ENCODE assay signal across 18 cellular contexts in the genomic region with DNA sequence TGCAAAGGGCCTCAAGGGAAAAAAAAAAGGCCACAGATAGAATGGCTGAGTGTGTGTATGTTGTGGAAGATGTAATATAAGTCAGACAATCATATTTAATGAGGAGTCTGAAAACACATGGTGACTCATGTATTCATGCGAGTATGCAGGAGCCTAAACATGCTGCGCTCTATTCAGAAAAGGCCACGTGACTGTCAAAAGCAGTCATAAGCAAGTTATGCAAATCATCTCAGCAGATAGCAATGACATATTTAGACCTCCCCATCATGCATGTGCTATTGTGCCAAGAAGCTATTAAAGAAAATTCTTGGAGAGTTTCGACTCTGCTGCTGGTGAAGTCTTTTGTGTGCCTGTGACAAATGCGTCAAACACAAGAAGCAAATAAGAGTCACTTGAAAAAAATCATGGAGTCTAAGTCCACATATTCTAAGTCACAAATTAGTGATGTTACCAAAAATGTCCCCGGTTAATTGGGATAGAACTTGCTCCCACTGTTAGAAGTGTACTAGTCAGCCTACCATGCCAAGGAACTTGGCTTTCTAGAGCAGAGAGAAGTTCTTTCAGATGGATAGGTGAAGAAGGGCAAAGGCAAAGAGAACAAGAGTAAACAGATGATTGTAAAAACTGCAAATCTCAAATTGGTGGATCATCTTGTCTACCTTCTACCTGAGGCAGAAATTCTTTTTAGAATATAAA. TPM values are rescaled to one million over a fixed set of nuclear protein-coding genes. Genes with fewer than 3 reads are reported as not detected.
DNase-seq lines count a peak whose midpoint lies in the region; TF ChIP-seq lines count a peak whose summit lies in the region.
"Had no signal": no experiment of that assay in that cellular context is flagged by ENCODE, and none has a peak within 500 bp of the region (broad histone marks: within the 10 kb centered on the region; RNA-seq: fewer than 3 reads in every experiment).

No MANE protein-coding gene starts in this region.

- H3K79me2 ChIP-seq in SK-N-SH (ENCODE audit: insufficient read depth) (no peaks in the 10 kb centered on the region), fibroblast of lung (ENCODE audit: control insufficient read depth, insufficient read depth, low read length) (no peaks in the 10 kb centered on the region)

- H3K9me2 ChIP-seq in SK-N-SH: no peaks in the 10 kb centered on the region

- TF ChIP-seq EP300 in SK-N-SH (IDR thresholded peaks at IDR 0.05; ENCODE audit: borderline replicate concordance in 1 of 2, low read depth in 1 of 2, low read length in 1 of 2): no peak; a peak in 1 of 4 replicates

- no peaks in the 10 kb centered on the region for H3F3A ChIP-seq in SK-N-SH (replicated peaks; ENCODE audit: insufficient read depth)

- CTCF ChIA-PET in SK-N-SH (lab: Yijun Ruan, JAX): no interaction called here

- H3K27me3 ChIP-seq in SK-N-SH (ENCODE audit: insufficient read depth) (no peaks in the 10 kb centered on the region), fibroblast of lung (ENCODE audit: control insufficient read depth, insufficient read depth, low read length) (no peaks in the 10 kb centered on the region)
- H3K27me3 ChIP-seq: gastrocnemius medialis, pancreas had no signal

- no peak for TF ChIP-seq RAD21 in SK-N-SH (IDR thresholded peaks at IDR 0.05; ENCODE audit: low read length)

- no peaks in the 10 kb centered on the region for H3K9me3 ChIP-seq in SK-N-SH
- no peaks in the 10 kb centered on the region for H3K9me3 ChIP-seq in fibroblast of lung (ENCODE audit: control insufficient read depth, insufficient read depth, low read depth, low read length)
- H3K9me3 ChIP-seq: gastrocnemius medialis, left lung, pancreas had no signal

- POLR2A ChIA-PET in SK-N-SH (lab: Yijun Ruan, JAX): no interaction called here

- TF ChIP-seq CTCF in SK-N-SH (IDR thresholded peaks at IDR 0.05) (no peak), fibroblast of lung (conservative IDR thresholded peaks at IDR 0.05 in 1 of 2, IDR thresholded peaks at IDR 0.05 in 1 of 2; ENCODE audit: low read depth in 1 of 2, low read length in 2 of 2) (no peak)

- H3K4me2 ChIP-seq in SK-N-SH: no peak overlapping the region
- H3K4me2 ChIP-seq in fibroblast of lung (ENCODE audit: extremely low read depth, insufficient read depth, low read length): no peak overlapping the region
- H3K4me2 ChIP-seq: PC-9 had no signal

- H4K20me1 ChIP-seq in SK-N-SH (ENCODE audit: insufficient read depth): no peaks in the 10 kb centered on the region
- H4K20me1 ChIP-seq in fibroblast of lung (ENCODE audit: control insufficient read depth, extremely low read depth, insufficient read depth, low read length): no peaks in the 10 kb centered on the region

- H3K4me1 ChIP-seq in SK-N-SH (ENCODE audit: control insufficient read depth in 1 of 2, insufficient read depth in 2 of 2, low read depth in 1 of 2, low read length in 1 of 2): peaks cover 0 to 3% of the 10 kb centered on the region in 2 experiments; a peak in 1 of 4 replicates
- peaks cover 7% of the 10 kb centered on the region for H3K4me1 ChIP-seq in fibroblast of lung (ENCODE audit: control insufficient read depth, extremely low read depth, insufficient read depth, low read length)

- DNase-seq in DMS53 (lab: John Stamatoyannopoulos, UW) (peak; percentile 17), DMS53 treated with DMSO at 0.1 percent for 48 hours (lab: John Stamatoyannopoulos, UW; ENCODE audit: unreplicated experiment) (no peak), SK-N-SH (no peak), fibroblast of lung (ENCODE audit: low read depth in 2 of 2) (peak; percentile 96), skeletal muscle cell (ENCODE audit: low read depth) (peak; percentile 82), cerebellar nuclear complex (lab: John Stamatoyannopoulos, UW) (no peak), DMS 273 treated with DMSO at 0.1 percent for 48 hours (lab: John Stamatoyannopoulos, UW) (no peak), NCI-H524 treated with DMSO at 0.1 percent for 48 hours (lab: John Stamatoyannopoulos, UW) (no peak)
- DNase-seq: activated CD8-positive, alpha-beta memory T cell treated with anti-CD3 and anti-CD28 coated beads, Interleukin-2, amount 10 ng/mL, durations not matched to agents 7 days and 5 days; aorta; gastrocnemius medialis; left lung; NCI-H1930; pancreas; PC-9; stimulated activated CD4-positive, alpha-beta T cell treated with anti-CD3 and anti-CD28 coated beads, Interleukin-2, amount 100 ng/mL, for 48 hours; stimulated activated naive CD8-positive, alpha-beta T cell treated with anti-CD3 and anti-CD28 coated beads, Interleukin-15, amount 100 ng/mL, for 72 hours had no signal

- H3K4me3 ChIP-seq in SK-N-SH (ENCODE audit: low read depth in 2 of 2, low read length in 1 of 2) (no peak overlapping the region), fibroblast of lung (replicated peaks in 1 of 4; ENCODE audit: control extremely low read depth in 1 of 4, insufficient read depth in 1 of 4, low read depth in 3 of 4, low read length in 4 of 4) (no peak overlapping the region), skeletal muscle cell (ENCODE audit: low read depth, low read length) (no peak overlapping the region)
- H3K4me3 ChIP-seq: gastrocnemius medialis, left lung, pancreas, PC-9 had no signal

- H2AFZ ChIP-seq in SK-N-SH (ENCODE audit: low read depth) (no peak overlapping the region), fibroblast of lung (ENCODE audit: low read length) (no peak overlapping the region)
- H2AFZ ChIP-seq: PC-9 had no signal

- WGBS in SK-N-SH (ENCODE audit: low lambda C conversion rate): 42% methylated on average over 6 of the region's 6 CpGs

- H3K9ac ChIP-seq in SK-N-SH (no peak overlapping the region), fibroblast of lung (ENCODE audit: insufficient read depth, low read length) (no peak overlapping the region)

- H3K36me3 ChIP-seq in SK-N-SH (replicated peaks in 1 of 2; ENCODE audit: control insufficient read depth in 1 of 2, insufficient read depth in 2 of 2, low read length in 1 of 2) (no peaks in the 10 kb centered on the region), fibroblast of lung (ENCODE audit: control insufficient read depth, insufficient read depth, low read length) (no peaks in the 10 kb centered on the region)
- H3K36me3 ChIP-seq: gastrocnemius medialis, left lung, pancreas had no signal

- H3K27ac ChIP-seq in SK-N-SH (ENCODE audit: low read depth in 2 of 2, low read length in 1 of 2) (peak overlapping the region in 1 of 2 experiments; percentile 43; a peak in 2 of 4 replicates), fibroblast of lung (ENCODE audit: insufficient read depth, low read length) (no peak overlapping the region)
- H3K27ac ChIP-seq: gastrocnemius medialis, left lung, pancreas, PC-9 had no signal

TF ChIP-seq in SK-N-SH, 30 proteins besides CTCF, POLR2A, EP300 and RAD21 (continues in another document):
- no peak for TF ChIP-seq CHD2 (IDR thresholded peaks at IDR 0.05; ENCODE audit: low read length, partially characterized antibody)
- no peak for TF ChIP-seq GATA2 (CRISPR knock-in tag; IDR thresholded peaks at IDR 0.05)
- peak; percentile 75 for TF ChIP-seq JUND (IDR thresholded peaks at IDR 0.05)
- TF ChIP-seq TAF1 (IDR thresholded peaks at IDR 0.05; ENCODE audit: borderline replicate concordance, low read depth, low read length): no peak
- no peak for TF ChIP-seq RFX5 (IDR thresholded peaks at IDR 0.05; ENCODE audit: low read length)
- no peak for TF ChIP-seq SMC3 (IDR thresholded peaks at IDR 0.05; ENCODE audit: low read depth, low read length)
- peak; percentile 74; the same call in 1 of the 2 replicates for TF ChIP-seq NFIC (IDR thresholded peaks at IDR 0.05; ENCODE audit: borderline replicate concordance)
- TF ChIP-seq, protein P1, sequence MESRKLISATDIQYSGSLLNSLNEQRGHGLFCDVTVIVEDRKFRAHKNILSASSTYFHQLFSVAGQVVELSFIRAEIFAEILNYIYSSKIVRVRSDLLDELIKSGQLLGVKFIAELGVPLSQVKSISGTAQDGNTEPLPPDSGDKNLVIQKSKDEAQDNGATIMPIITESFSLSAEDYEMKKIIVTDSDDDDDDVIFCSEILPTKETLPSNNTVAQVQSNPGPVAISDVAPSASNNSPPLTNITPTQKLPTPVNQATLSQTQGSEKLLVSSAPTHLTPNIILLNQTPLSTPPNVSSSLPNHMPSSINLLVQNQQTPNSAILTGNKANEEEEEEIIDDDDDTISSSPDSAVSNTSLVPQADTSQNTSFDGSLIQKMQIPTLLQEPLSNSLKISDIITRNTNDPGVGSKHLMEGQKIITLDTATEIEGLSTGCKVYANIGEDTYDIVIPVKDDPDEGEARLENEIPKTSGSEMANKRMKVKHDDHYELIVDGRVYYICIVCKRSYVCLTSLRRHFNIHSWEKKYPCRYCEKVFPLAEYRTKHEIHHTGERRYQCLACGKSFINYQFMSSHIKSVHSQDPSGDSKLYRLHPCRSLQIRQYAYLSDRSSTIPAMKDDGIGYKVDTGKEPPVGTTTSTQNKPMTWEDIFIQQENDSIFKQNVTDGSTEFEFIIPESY (IDR thresholded peaks at IDR 0.05; ENCODE audit: borderline replicate concordance, low read depth): no peak
- peak; percentile 65; the same call in 1 of the 2 replicates for TF ChIP-seq FOSL2 (IDR thresholded peaks at IDR 0.05; ENCODE audit: borderline replicate concordance, low read depth)
- TF ChIP-seq, protein P2, sequence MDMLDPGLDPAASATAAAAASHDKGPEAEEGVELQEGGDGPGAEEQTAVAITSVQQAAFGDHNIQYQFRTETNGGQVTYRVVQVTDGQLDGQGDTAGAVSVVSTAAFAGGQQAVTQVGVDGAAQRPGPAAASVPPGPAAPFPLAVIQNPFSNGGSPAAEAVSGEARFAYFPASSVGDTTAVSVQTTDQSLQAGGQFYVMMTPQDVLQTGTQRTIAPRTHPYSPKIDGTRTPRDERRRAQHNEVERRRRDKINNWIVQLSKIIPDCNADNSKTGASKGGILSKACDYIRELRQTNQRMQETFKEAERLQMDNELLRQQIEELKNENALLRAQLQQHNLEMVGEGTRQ (IDR thresholded peaks at IDR 0.05; ENCODE audit: borderline replicate concordance, low read depth, low read length): 0 out of 2 replicates have a peak, but pooled peaks have one; percentile 23
- TF ChIP-seq FOXJ3 (CRISPR knock-in tag; IDR thresholded peaks at IDR 0.05): no peak
- TF ChIP-seq FOXM1 (IDR thresholded peaks at IDR 0.05; ENCODE audit: low read depth): no peak

RNA-seq across cellular contexts. Expression of gene LNX1, which starts 5.0 kb away (rescaled TPM):
- polyA plus RNA-seq in SK-N-SH (2012; rRNA removed) (0.16 and 0.19 TPM in 2 replicates), fibroblast of lung (0.48 and 0.61 TPM in 2 replicates)
- 0.12 and 0.27 TPM in 2 replicates for polyA plus RNA-seq in SK-N-SH (2012; cell fraction: cytosol; rRNA removed)
- 0.08 and 0.25 TPM in 2 replicates for polyA plus RNA-seq in SK-N-SH (2012; cell fraction: nucleus; rRNA removed)
- total RNA-seq in fibroblast of lung: 0.51 and 1.3 TPM in 2 replicates
- polyA plus RNA-seq in fibroblast of lung (2012): 0.65 and 0.88 TPM in 2 replicates
- not detected in 2 replicates for polyA minus RNA-seq in fibroblast of lung (ENCODE audit: low replicate concordance)
- total RNA-seq: activated CD8-positive, alpha-beta memory T cell treated with anti-CD3 and anti-CD28 coated beads, Interleukin-2, amount 10 ng/mL, durations not matched to agents 7 days and 5 days; G401 had no signal

Comparison
In these comparisons a context has a peak if more than half of its experiments do, and no peak if none do; other contexts are left out.
1. DNase-seq: peak in DMS53 (single experiment), fibroblast of lung (2 of 2) and skeletal muscle cell (single experiment); none in DMS53 treated with DMSO at 0.1 percent for 48 hours (single experiment), SK-N-SH (single experiment), cerebellar nuclear complex (0 of 2), DMS 273 treated with DMSO at 0.1 percent for 48 hours (single experiment) and NCI-H524 treated with DMSO at 0.1 percent for 48 hours (single experiment).